In the genomic region with DNA sequence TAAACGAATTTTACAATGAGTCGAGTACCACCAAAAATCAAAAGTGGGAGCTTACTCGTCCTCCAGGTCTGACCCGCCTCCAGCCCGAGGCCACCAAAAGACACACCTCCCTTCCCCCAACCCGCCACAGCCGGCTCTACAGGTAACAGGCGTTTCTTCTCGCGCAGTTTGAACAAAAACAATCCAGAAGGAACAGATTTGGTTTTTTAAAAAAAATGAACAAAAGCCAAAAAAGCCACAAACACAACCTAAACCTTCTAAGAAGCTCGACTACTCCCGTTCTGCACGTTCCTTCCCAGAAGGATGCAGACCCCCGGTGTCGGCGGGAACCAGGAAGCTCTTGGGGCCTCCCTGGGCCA, we compare ENCODE assay signal across 8 cellular contexts. TPM values are rescaled to one million over a fixed set of nuclear protein-coding genes. Genes with fewer than 3 reads are reported as not detected.
DNase-seq lines count a peak whose midpoint lies in the region; ATAC-seq and TF ChIP-seq lines count a peak whose summit lies in the region.

No MANE protein-coding gene starts in this region.

- no peaks in the 10 kb centered on the region for H3K9me3 ChIP-seq in lung (ENCODE audit: control insufficient read depth in 2 of 2, insufficient read depth in 1 of 2, low read length in 1 of 2)

- CTCF ChIA-PET in WTC11 (lab: Charles Lee), result interaction anchor here (1.0 to 2.8 kb wide), 3 partner anchors 16 to 161 kb away, joined by 3 to 15 read pairs (median 13); no protein-coding TSS in a partner anchor

- H3K4me3 Mint-ChIP-seq in WTC11, result peak overlapping the region; percentile 91

- TF ChIP-seq CTCF in WTC11 (IDR thresholded peaks at IDR 0.05) (no peak), lung (IDR thresholded peaks at IDR 0.05; ENCODE audit: control extremely low read depth, extremely low read depth) (no peak)

- no peaks in the 10 kb centered on the region for H3K36me3 ChIP-seq in lung (ENCODE audit: control insufficient read depth in 2 of 2, insufficient read depth in 2 of 2, low read length in 2 of 2)

- H3K27ac ChIP-seq in lung (ENCODE audit: low read depth in 1 of 2, low read length in 1 of 2), result peak overlapping the region; percentile 98 to 99

- POLR2A ChIA-PET in WTC11 (lab: Charles Lee), result interaction anchor here (0.8 to 1.3 kb wide), 4 partner anchors 12 to 282 kb away, joined by 3 to 5 read pairs (median 4); partner anchors contain the start of genes MRPL57 and SKA3

- 0 to 1% methylated on average over 16 of the region's 16 CpGs for WGBS in lung, 2 donors

- no peaks in the 10 kb centered on the region for H3K27me3 Mint-ChIP-seq in WTC11 (ENCODE audit: low read depth)

- peaks cover 11% of the 10 kb centered on the region for H3K9me3 Mint-ChIP-seq in WTC11

- no peaks in the 10 kb centered on the region for H3K4me1 ChIP-seq in lung (ENCODE audit: control insufficient read depth in 2 of 2, insufficient read depth in 2 of 2, low read length in 2 of 2)

- H3K27ac Mint-ChIP-seq in WTC11, result peak overlapping the region; percentile 89

- peak; percentile 41 for ATAC-seq in GM21717 (IDR thresholded peaks at IDR 0.05; ENCODE audit: unreplicated experiment)
- ATAC-seq in WTC11, result peak; percentile 57
- no peak for ATAC-seq in lung (ENCODE audit: insufficient read depth, low FRiP score)

- H3K4me1 Mint-ChIP-seq in WTC11, result peaks cover 29% of the 10 kb centered on the region

- H3K36me3 Mint-ChIP-seq in WTC11, result peaks cover 10% of the 10 kb centered on the region

- peak overlapping the region; percentile 93 for H3K4me3 ChIP-seq in lung

- H3K27me3 ChIP-seq in lung (ENCODE audit: control insufficient read depth, insufficient read depth), result no peaks in the 10 kb centered on the region

- peak; percentile 25 for DNase-seq in Daoy (ENCODE audit: low read depth)
- DNase-seq in LoVo (ENCODE audit: low spot score), result peak; percentile 46
- DNase-seq in WTC11 (ENCODE audit: low spot score), result peak; percentile 67
- DNase-seq in cerebellum (ENCODE audit: low spot score), result peak; percentile 48
- DNase-seq in lung (ENCODE audit: low spot score), result peak; percentile 72
- peak; percentile 72 for DNase-seq in stimulated activated CD8-positive, alpha-beta memory T cell treated with anti-CD3 and anti-CD28 coated beads, Interleukin-4, amount 100 ng/mL, for 48 hours
- no peak for DNase-seq in inferior parietal cortex (ENCODE audit: extremely low spot score)

TF ChIP-seq in WTC11, 78 proteins besides CTCF, POLR2A, EP300 and RAD21:
- TF ChIP-seq MAX (CRISPR knock-in tag; IDR thresholded peaks at IDR 0.05), result no peak
- TF ChIP-seq FOXK1 (CRISPR knock-in tag; IDR thresholded peaks at IDR 0.05), result no peak
- TF ChIP-seq AFF4 (CRISPR knock-in tag; IDR thresholded peaks at IDR 0.05; ENCODE audit: borderline replicate concordance), result no peak

RNA-seq across cellular contexts. Expression of gene ZDHHC20, which starts 0.7 kb away (rescaled TPM):
- 39.6 and 45.0 TPM in 2 replicates for total RNA-seq in Daoy (2014; rRNA removed; shearing (Covaris generic))
- 64.7 to 69.7 TPM (median 65.1 TPM) in 3 replicates for total RNA-seq in WTC11 (2021)
- total RNA-seq in cerebellum, result 60.7 TPM
- 100 to 1,000 TPM in 1 of 2 donors, 10 to 100 TPM in 1; 58.8 to 153 TPM for total RNA-seq in lung
- polyA plus RNA-seq in lung, result 10 to 100 TPM; 22.8 to 35.1 TPM
